Comparison of ENCODE assay signal across 1 cellular context in genomic region chr13:27251166-27252088, GRCh38.
TF ChIP-seq lines count a peak whose summit lies in the region.

Gene RPL21 (plus strand): TSS chr13:27251558. CDS start chr13:27253777, 2,219 bp downstream.

TF ChIP-seq in HepG2, 621 proteins besides CTCF, POLR2A, EP300 and RAD21 (continued from another document and continues in another):
- peak; percentile 60; the same call in 1 of the 2 replicates for TF ChIP-seq ZFAT (CRISPR knock-in tag; conservative IDR thresholded peaks at IDR 0.05)
- no peak; the same call in 1 of the 2 replicates for TF ChIP-seq ZNF724P (CRISPR knock-in tag; IDR thresholded peaks at IDR 0.05; ENCODE audit: borderline replicate concordance)
- peak; percentile 1; the same call in 1 of the 2 replicates for TF ChIP-seq TMF1 (CRISPR knock-in tag; IDR thresholded peaks at IDR 0.05; ENCODE audit: low read depth)
- peak; percentile 40; the same call in 1 of the 2 replicates for TF ChIP-seq BRCA1 (CRISPR knock-in tag; IDR thresholded peaks at IDR 0.05)
- peak; percentile 73 for TF ChIP-seq ISL2 (CRISPR knock-in tag; IDR thresholded peaks at IDR 0.05)
- TF ChIP-seq RFXANK (CRISPR knock-in tag; IDR thresholded peaks at IDR 0.05): no peak
- no peak for TF ChIP-seq TOPORS (CRISPR knock-in tag; IDR thresholded peaks at IDR 0.05)
- peak; percentile 87 for TF ChIP-seq ZNF891 (CRISPR knock-in tag; IDR thresholded peaks at IDR 0.05)
- 0 out of 2 replicates have a peak, but pooled peaks have one; percentile 71 for TF ChIP-seq ZNF180 (CRISPR knock-in tag; IDR thresholded peaks at IDR 0.05; ENCODE audit: borderline replicate concordance, low read depth)
- TF ChIP-seq FOXJ3 (CRISPR knock-in tag; IDR thresholded peaks at IDR 0.05; ENCODE audit: borderline replicate concordance): peak; percentile 46; the same call in 1 of the 2 replicates
- TF ChIP-seq, protein P1, sequence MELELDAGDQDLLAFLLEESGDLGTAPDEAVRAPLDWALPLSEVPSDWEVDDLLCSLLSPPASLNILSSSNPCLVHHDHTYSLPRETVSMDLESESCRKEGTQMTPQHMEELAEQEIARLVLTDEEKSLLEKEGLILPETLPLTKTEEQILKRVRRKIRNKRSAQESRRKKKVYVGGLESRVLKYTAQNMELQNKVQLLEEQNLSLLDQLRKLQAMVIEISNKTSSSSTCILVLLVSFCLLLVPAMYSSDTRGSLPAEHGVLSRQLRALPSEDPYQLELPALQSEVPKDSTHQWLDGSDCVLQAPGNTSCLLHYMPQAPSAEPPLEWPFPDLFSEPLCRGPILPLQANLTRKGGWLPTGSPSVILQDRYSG (CRISPR knock-in tag; IDR thresholded peaks at IDR 0.05): 0 out of 2 replicates have a peak, but pooled peaks have one; percentile 37
- TF ChIP-seq NFATC3 (CRISPR knock-in tag; IDR thresholded peaks at IDR 0.05): no peak
- TF ChIP-seq ZNF143 (CRISPR knock-in tag; IDR thresholded peaks at IDR 0.05): no peak
- no peak for TF ChIP-seq ZNF382 (CRISPR knock-in tag; IDR thresholded peaks at IDR 0.05; ENCODE audit: borderline replicate concordance)
- no peak for TF ChIP-seq SIN3B (IDR thresholded peaks at IDR 0.05; ENCODE audit: low read length)
- TF ChIP-seq HOXA7 (CRISPR knock-in tag; IDR thresholded peaks at IDR 0.05): no peak
- 0 out of 2 replicates have a peak, but pooled peaks have one; percentile 53 for TF ChIP-seq PCBP1 (IDR thresholded peaks at IDR 0.05; ENCODE audit: borderline replicate concordance, low read depth, low read length)
- TF ChIP-seq ZNF615 (CRISPR knock-in tag; IDR thresholded peaks at IDR 0.05; ENCODE audit: borderline replicate concordance): no peak
- peak; percentile 84 for TF ChIP-seq POLR2AphosphoS5 (IDR thresholded peaks at IDR 0.05; ENCODE audit: low read depth, low read length)
- no peak for TF ChIP-seq KIAA2018 (CRISPR knock-in tag; IDR thresholded peaks at IDR 0.05; ENCODE audit: borderline replicate concordance)
- TF ChIP-seq ZNF235 (CRISPR knock-in tag; IDR thresholded peaks at IDR 0.05; ENCODE audit: borderline replicate concordance): no peak
- TF ChIP-seq, protein P2, sequence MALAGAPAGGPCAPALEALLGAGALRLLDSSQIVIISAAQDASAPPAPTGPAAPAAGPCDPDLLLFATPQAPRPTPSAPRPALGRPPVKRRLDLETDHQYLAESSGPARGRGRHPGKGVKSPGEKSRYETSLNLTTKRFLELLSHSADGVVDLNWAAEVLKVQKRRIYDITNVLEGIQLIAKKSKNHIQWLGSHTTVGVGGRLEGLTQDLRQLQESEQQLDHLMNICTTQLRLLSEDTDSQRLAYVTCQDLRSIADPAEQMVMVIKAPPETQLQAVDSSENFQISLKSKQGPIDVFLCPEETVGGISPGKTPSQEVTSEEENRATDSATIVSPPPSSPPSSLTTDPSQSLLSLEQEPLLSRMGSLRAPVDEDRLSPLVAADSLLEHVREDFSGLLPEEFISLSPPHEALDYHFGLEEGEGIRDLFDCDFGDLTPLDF (CRISPR knock-in tag; IDR thresholded peaks at IDR 0.05): peak; percentile 88
- TF ChIP-seq CENPBD1 (CRISPR knock-in tag; IDR thresholded peaks at IDR 0.05; ENCODE audit: borderline replicate concordance, low read depth): no peak
- TF ChIP-seq HOXA5 (CRISPR knock-in tag; IDR thresholded peaks at IDR 0.05): peak; percentile 89
- TF ChIP-seq, protein P3, sequence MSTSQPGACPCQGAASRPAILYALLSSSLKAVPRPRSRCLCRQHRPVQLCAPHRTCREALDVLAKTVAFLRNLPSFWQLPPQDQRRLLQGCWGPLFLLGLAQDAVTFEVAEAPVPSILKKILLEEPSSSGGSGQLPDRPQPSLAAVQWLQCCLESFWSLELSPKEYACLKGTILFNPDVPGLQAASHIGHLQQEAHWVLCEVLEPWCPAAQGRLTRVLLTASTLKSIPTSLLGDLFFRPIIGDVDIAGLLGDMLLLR (CRISPR knock-in tag; IDR thresholded peaks at IDR 0.05): peak; percentile 93
- TF ChIP-seq ELK4 (CRISPR knock-in tag; IDR thresholded peaks at IDR 0.05; ENCODE audit: borderline replicate concordance): peak; percentile 74; the same call in 1 of the 2 replicates
- peak; percentile 94 for TF ChIP-seq ZNF274 (CRISPR knock-in tag; IDR thresholded peaks at IDR 0.05)
- TF ChIP-seq, protein P4, sequence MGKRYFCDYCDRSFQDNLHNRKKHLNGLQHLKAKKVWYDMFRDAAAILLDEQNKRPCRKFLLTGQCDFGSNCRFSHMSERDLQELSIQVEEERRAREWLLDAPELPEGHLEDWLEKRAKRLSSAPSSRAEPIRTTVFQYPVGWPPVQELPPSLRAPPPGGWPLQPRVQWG (CRISPR knock-in tag; IDR thresholded peaks at IDR 0.05; ENCODE audit: borderline replicate concordance, low read depth): no peak
- TF ChIP-seq, protein P5, sequence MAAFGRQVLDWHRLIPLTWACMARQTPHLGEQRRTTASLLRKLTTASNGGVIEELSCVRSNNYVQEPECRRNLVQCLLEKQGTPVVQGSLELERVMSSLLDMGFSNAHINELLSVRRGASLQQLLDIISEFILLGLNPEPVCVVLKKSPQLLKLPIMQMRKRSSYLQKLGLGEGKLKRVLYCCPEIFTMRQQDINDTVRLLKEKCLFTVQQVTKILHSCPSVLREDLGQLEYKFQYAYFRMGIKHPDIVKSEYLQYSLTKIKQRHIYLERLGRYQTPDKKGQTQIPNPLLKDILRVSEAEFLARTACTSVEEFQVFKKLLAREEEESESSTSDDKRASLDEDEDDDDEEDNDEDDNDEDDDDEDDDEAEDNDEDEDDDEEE (CRISPR knock-in tag; IDR thresholded peaks at IDR 0.05): peak; percentile 93
- no peak for TF ChIP-seq EZH2 (conservative IDR thresholded peaks at IDR 0.05; ENCODE audit: low read depth, low read length)
- TF ChIP-seq, protein P6, sequence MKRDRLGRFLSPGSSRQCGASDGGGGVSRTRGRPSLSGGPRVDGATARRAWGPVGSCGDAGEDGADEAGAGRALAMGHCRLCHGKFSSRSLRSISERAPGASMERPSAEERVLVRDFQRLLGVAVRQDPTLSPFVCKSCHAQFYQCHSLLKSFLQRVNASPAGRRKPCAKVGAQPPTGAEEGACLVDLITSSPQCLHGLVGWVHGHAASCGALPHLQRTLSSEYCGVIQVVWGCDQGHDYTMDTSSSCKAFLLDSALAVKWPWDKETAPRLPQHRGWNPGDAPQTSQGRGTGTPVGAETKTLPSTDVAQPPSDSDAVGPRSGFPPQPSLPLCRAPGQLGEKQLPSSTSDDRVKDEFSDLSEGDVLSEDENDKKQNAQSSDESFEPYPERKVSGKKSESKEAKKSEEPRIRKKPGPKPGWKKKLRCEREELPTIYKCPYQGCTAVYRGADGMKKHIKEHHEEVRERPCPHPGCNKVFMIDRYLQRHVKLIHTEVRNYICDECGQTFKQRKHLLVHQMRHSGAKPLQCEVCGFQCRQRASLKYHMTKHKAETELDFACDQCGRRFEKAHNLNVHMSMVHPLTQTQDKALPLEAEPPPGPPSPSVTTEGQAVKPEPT (CRISPR knock-in tag; IDR thresholded peaks at IDR 0.05; ENCODE audit: low read depth): no peak
- TF ChIP-seq ZNF589 (CRISPR knock-in tag; conservative IDR thresholded peaks at IDR 0.05): peak; percentile 18; the same call in 1 of the 2 replicates
- no peak for TF ChIP-seq ZFP37 (CRISPR knock-in tag; IDR thresholded peaks at IDR 0.05; ENCODE audit: borderline replicate concordance)
- no peak for TF ChIP-seq BCL6 (CRISPR knock-in tag; IDR thresholded peaks at IDR 0.05)
- TF ChIP-seq, protein P7, sequence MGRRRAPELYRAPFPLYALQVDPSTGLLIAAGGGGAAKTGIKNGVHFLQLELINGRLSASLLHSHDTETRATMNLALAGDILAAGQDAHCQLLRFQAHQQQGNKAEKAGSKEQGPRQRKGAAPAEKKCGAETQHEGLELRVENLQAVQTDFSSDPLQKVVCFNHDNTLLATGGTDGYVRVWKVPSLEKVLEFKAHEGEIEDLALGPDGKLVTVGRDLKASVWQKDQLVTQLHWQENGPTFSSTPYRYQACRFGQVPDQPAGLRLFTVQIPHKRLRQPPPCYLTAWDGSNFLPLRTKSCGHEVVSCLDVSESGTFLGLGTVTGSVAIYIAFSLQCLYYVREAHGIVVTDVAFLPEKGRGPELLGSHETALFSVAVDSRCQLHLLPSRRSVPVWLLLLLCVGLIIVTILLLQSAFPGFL (CRISPR knock-in tag; IDR thresholded peaks at IDR 0.05): no peak
- TF ChIP-seq IKZF1 (IDR thresholded peaks at IDR 0.05): no peak
- TF ChIP-seq ZNF12 (CRISPR knock-in tag; IDR thresholded peaks at IDR 0.05): peak; percentile 33; the same call in 1 of the 2 replicates
- no peak; the same call in 1 of the 2 replicates for TF ChIP-seq ELF4 (CRISPR knock-in tag; IDR thresholded peaks at IDR 0.05; ENCODE audit: borderline replicate concordance)
- TF ChIP-seq ARHGAP35 (CRISPR knock-in tag; IDR thresholded peaks at IDR 0.05; ENCODE audit: borderline replicate concordance): peak; percentile 78; the same call in 1 of the 2 replicates
- TF ChIP-seq ATF1 (CRISPR knock-in tag; IDR thresholded peaks at IDR 0.05): peak; percentile 96
- TF ChIP-seq RORA (CRISPR knock-in tag; IDR thresholded peaks at IDR 0.05): no peak
- TF ChIP-seq GLI4 (CRISPR knock-in tag; IDR thresholded peaks at IDR 0.05; ENCODE audit: borderline replicate concordance): peak; percentile 93
- TF ChIP-seq FUBP1 (CRISPR knock-in tag; IDR thresholded peaks at IDR 0.05; ENCODE audit: borderline replicate concordance): no peak
- TF ChIP-seq SRSF9 (IDR thresholded peaks at IDR 0.05; ENCODE audit: borderline replicate concordance, insufficient read depth, low read depth, low read length, poor library complexity, severe bottlenecking): no peak
- TF ChIP-seq SNAPC2 (CRISPR knock-in tag; IDR thresholded peaks at IDR 0.05): no peak
